ENCODE assay signal across 1 cellular context in genomic region chr18:35522130-35522959, GRCh38.
TF ChIP-seq lines count a peak whose summit lies in the region.

No MANE protein-coding gene starts in this region.

TF ChIP-seq in HepG2, 621 proteins besides CTCF, POLR2A, EP300 and RAD21:
- TF ChIP-seq GATAD2A (CRISPR knock-in tag; IDR thresholded peaks at IDR 0.05) (peak; percentile 39; the same call in 1 of the 2 replicates), RARA (CRISPR knock-in tag; IDR thresholded peaks at IDR 0.05) (peak; percentile 64), ZNF562 (CRISPR knock-in tag; IDR thresholded peaks at IDR 0.05; ENCODE audit: borderline replicate concordance) (no peak), ZFX (CRISPR knock-in tag; IDR thresholded peaks at IDR 0.05; ENCODE audit: low read depth) (0 out of 2 replicates have a peak, but pooled peaks have one; percentile 31), HNF4A (CRISPR knock-in tag; IDR thresholded peaks at IDR 0.05) (peak; percentile 25; the same call in 1 of the 2 replicates), CBX2 (IDR thresholded peaks at IDR 0.05; ENCODE audit: low read depth, low read length) (no peak), CBX2 (CRISPR knock-in tag; IDR thresholded peaks at IDR 0.05; ENCODE audit: low read depth) (no peak), ETV5 (CRISPR knock-in tag; IDR thresholded peaks at IDR 0.05; ENCODE audit: borderline replicate concordance) (peak; percentile 63; the same call in 1 of the 2 replicates), ZNF317 (CRISPR knock-in tag; IDR thresholded peaks at IDR 0.05) (0 out of 2 replicates have a peak, but pooled peaks have one; percentile 28), ELF3 (CRISPR knock-in tag; IDR thresholded peaks at IDR 0.05) (0 out of 2 replicates have a peak, but pooled peaks have one; percentile 34), ZFYVE20 (CRISPR knock-in tag; IDR thresholded peaks at IDR 0.05; ENCODE audit: borderline replicate concordance, low read depth) (no peak), SOX6 (IDR thresholded peaks at IDR 0.05) (no peak), SOX6 (CRISPR knock-in tag; IDR thresholded peaks at IDR 0.05) (peak; percentile 44), MAFF (IDR thresholded peaks at IDR 0.05; ENCODE audit: low read depth, low read length) (no peak), ONECUT2 (CRISPR knock-in tag; IDR thresholded peaks at IDR 0.05) (0 out of 2 replicates have a peak, but pooled peaks have one; percentile 18), SMC3 (IDR thresholded peaks at IDR 0.05; ENCODE audit: low read length) (no peak), ZC3H4 (CRISPR knock-in tag; IDR thresholded peaks at IDR 0.05; ENCODE audit: borderline replicate concordance) (no peak), ARID5B (CRISPR knock-in tag; IDR thresholded peaks at IDR 0.05) (peak; percentile 33; the same call in 1 of the 2 replicates), PAXIP1 (CRISPR knock-in tag; conservative IDR thresholded peaks at IDR 0.05) (peak; percentile 59), NCOA2 (CRISPR knock-in tag; IDR thresholded peaks at IDR 0.05) (0 out of 2 replicates have a peak, but pooled peaks have one; percentile 29), SOX13 (IDR thresholded peaks at IDR 0.05) (no peak), SOX13 (CRISPR knock-in tag; conservative IDR thresholded peaks at IDR 0.05 in 1 of 2, IDR thresholded peaks at IDR 0.05 in 1 of 2) (peak in 1 of 2 experiments; percentile 29; a peak in 1 of 4 replicates), TCF7 (IDR thresholded peaks at IDR 0.05; ENCODE audit: low read depth) (peak; percentile 50; the same call in 1 of the 2 replicates)
